Comparison of ENCODE assay signal across 19 cellular contexts in the genomic region with DNA sequence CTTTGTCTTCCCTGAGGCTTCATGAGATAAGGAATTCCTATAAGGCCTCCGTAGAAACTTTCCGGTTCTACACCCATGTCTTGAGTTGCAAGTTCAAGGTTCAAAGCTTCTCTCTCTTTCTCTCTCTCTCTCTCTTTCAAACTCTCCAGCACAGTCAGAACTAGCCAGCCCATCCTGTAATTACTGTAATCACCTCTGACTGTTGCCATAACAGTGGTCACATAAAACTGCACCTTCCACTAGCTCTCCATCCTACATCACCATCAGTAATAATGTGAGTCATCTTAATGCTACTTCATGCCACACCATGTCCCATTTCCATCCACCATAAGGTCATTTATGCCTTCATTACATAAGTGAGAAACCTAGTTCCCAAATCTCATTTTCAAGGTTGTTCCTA.
A peak's percentile ranks its signal among the peaks of the same experiment; 100 is the strongest.
DNase-seq lines count a peak whose midpoint lies in the region; ATAC-seq and TF ChIP-seq lines count a peak whose summit lies in the region.
"Had no signal": no experiment of that assay in that cellular context is flagged by ENCODE, and none has a peak within 500 bp of the region (broad histone marks: within the 10 kb centered on the region; RNA-seq: fewer than 3 reads in every experiment).

No MANE protein-coding gene starts in this region.

- H3K4me1 Mint-ChIP-seq in MCF 10A (ENCODE audit: insufficient read depth, unreplicated experiment): no peaks in the 10 kb centered on the region
- H3K4me1 Mint-ChIP-seq: CD4-positive, CD25-positive, alpha-beta regulatory T cell; IgD-negative memory B cell had no signal

- no peak overlapping the region for H2BK120ac ChIP-seq in mesendoderm (ENCODE audit: low read depth, low read length)

- no peak overlapping the region for H4K5ac ChIP-seq in mesendoderm (ENCODE audit: low read length)

- DNase-seq in EH (ENCODE audit: low read depth) (peak; percentile 8), LoVo (ENCODE audit: low spot score) (peak; percentile 1), SW480 (ENCODE audit: low spot score) (peak; percentile 8), mesendoderm (peak; percentile 19), NCI-H2081 treated with DMSO at 0.1 percent for 48 hours (lab: John Stamatoyannopoulos, UW) (no peak), MCF 10A (ENCODE audit: unreplicated experiment) (no peak), NCI-H345 treated with DMSO at 0.1 percent for 48 hours (lab: John Stamatoyannopoulos, UW; ENCODE audit: unreplicated experiment) (no peak)
- DNase-seq: CD4-positive, CD25-positive, alpha-beta regulatory T cell; DMS79; Kasumi-1; NCI-H1092; NCI-H2029 treated with DMSO at 0.1 percent for 48 hours; NCI-H2171; NCI-H748 treated with DMSO at 0.1 percent for 48 hours; Peyer's patch; SJCRH30 had no signal

- no peak overlapping the region for H3K4me3 ChIP-seq in mesendoderm (ENCODE audit: low read length)
- H3K4me3 ChIP-seq: Peyer's patch, SJCRH30 had no signal

- H2BK15ac ChIP-seq in mesendoderm (replicated peaks; ENCODE audit: low read depth): no peak overlapping the region

- no peak overlapping the region for H3K56ac ChIP-seq in mesendoderm (ENCODE audit: low read length)

- WGBS in mesendoderm (ENCODE audit: extremely low coverage, insufficient coverage, low lambda C conversion rate): no CpG with 5 or more reads among the region's 2 CpGs

- no peak overlapping the region for H3K27ac ChIP-seq in mesendoderm (ENCODE audit: low read depth, low read length)
- H3K27ac ChIP-seq: Peyer's patch, SJCRH30 had no signal

- POLR2A ChIA-PET in MCF 10A (lab: Yijun Ruan, JAX): interaction anchor here (1.1 to 1.8 kb wide), 3 partner anchors 11 to 34 kb away, joined by 4 to 11 read pairs (median 5); no protein-coding TSS in a partner anchor

- no peak overlapping the region for H3K4me3 Mint-ChIP-seq in MCF 10A (ENCODE audit: unreplicated experiment)
- H3K4me3 Mint-ChIP-seq: CD4-positive, CD25-positive, alpha-beta regulatory T cell; IgD-negative memory B cell had no signal

- no peak for TF ChIP-seq CTCF in MCF 10A (IDR thresholded peaks at IDR 0.05; ENCODE audit: unreplicated experiment)

- no peak overlapping the region for H3K4me2 ChIP-seq in mesendoderm (ENCODE audit: low read length)

- H3K23ac ChIP-seq in mesendoderm (ENCODE audit: low read length): no peak overlapping the region

- no peak for ATAC-seq in GM19328 (IDR thresholded peaks at IDR 0.05; ENCODE audit: unreplicated experiment)
- ATAC-seq: HCT116 had no signal

- H2AK5ac ChIP-seq in mesendoderm (ENCODE audit: low read length): no peak overlapping the region

- H3K4me1 ChIP-seq in mesendoderm (ENCODE audit: control insufficient read depth, low read depth, low read length): no peaks in the 10 kb centered on the region
- H3K4me1 ChIP-seq: Peyer's patch, SJCRH30 had no signal

- H3K36me3 ChIP-seq in mesendoderm (ENCODE audit: control insufficient read depth, insufficient read depth, low read length): no peaks in the 10 kb centered on the region
- H3K36me3 ChIP-seq: Peyer's patch, SJCRH30 had no signal

- H3K27ac Mint-ChIP-seq in MCF 10A (ENCODE audit: low read depth, unreplicated experiment): no peak overlapping the region
- H3K27ac Mint-ChIP-seq: CD4-positive, CD25-positive, alpha-beta regulatory T cell; IgD-negative memory B cell had no signal

- no peak overlapping the region for H2BK5ac ChIP-seq in mesendoderm (ENCODE audit: low read length)

- H3K36me3 Mint-ChIP-seq in MCF 10A (ENCODE audit: insufficient read depth, unreplicated experiment): no peaks in the 10 kb centered on the region
- H3K36me3 Mint-ChIP-seq: CD4-positive, CD25-positive, alpha-beta regulatory T cell; IgD-negative memory B cell had no signal

- H3K9ac ChIP-seq in mesendoderm (ENCODE audit: low read length): no peak overlapping the region

- no peaks in the 10 kb centered on the region for H3K79me2 ChIP-seq in mesendoderm (ENCODE audit: control insufficient read depth, insufficient read depth, low read length)

- H3K27me3 Mint-ChIP-seq in MCF 10A (ENCODE audit: insufficient read depth, unreplicated experiment): peaks cover 46% of the 10 kb centered on the region

- H3K4ac ChIP-seq in mesendoderm (ENCODE audit: low read depth, low read length): no peak overlapping the region

- CTCF ChIA-PET in MCF 10A (lab: Yijun Ruan, JAX): interaction anchor here (0.7 to 7.4 kb wide), 7 partner anchors 8 to 215 kb away, joined by 3 to 61 read pairs (median 8); no protein-coding TSS in a partner anchor

- no peaks in the 10 kb centered on the region for H3K79me1 ChIP-seq in mesendoderm (ENCODE audit: low read length)

- intact Hi-C loops in MCF 10A (cut with micrococcal nuclease): no loop called here

- no peaks in the 10 kb centered on the region for H3K9me3 Mint-ChIP-seq in MCF 10A (ENCODE audit: unreplicated experiment)
- H3K9me3 Mint-ChIP-seq: CD4-positive, CD25-positive, alpha-beta regulatory T cell; IgD-negative memory B cell had no signal

- H4K8ac ChIP-seq in mesendoderm (ENCODE audit: low read depth, low read length): no peak overlapping the region

- H3K27me3 ChIP-seq in mesendoderm (ENCODE audit: insufficient read depth, low read length, poor library complexity): no peaks in the 10 kb centered on the region
- H3K27me3 ChIP-seq: Peyer's patch, SJCRH30 had no signal

- H3K18ac ChIP-seq in mesendoderm (ENCODE audit: low read length): no peak overlapping the region

- BruUV-seq in MCF 10A (replicated peaks; lab: Mats Ljungman, UMichigan): no TSS peak

Comparison
In these comparisons a context has a peak if more than half of its experiments do, and no peak if none do; other contexts are left out.
1. DNase-seq: peak in EH (single experiment), LoVo (single experiment), SW480 (single experiment) and mesendoderm (single experiment); none in NCI-H2081 treated with DMSO at 0.1 percent for 48 hours (single experiment), MCF 10A (single experiment) and NCI-H345 treated with DMSO at 0.1 percent for 48 hours (single experiment).